ENCODE assay signal across 26 cellular contexts in genomic region chr13:62234780-62235530, GRCh38.
"Had no signal": no experiment of that assay in that cellular context is flagged by ENCODE, and none has a peak within 500 bp of the region (broad histone marks: within the 10 kb centered on the region; RNA-seq: fewer than 3 reads in every experiment).

No MANE protein-coding gene starts in this region.

- FAIRE-seq: astrocyte, bronchial epithelial cell, frontal cortex had no signal

- H3K27me3 ChIP-seq: brain microvascular endothelial cell, dorsolateral prefrontal cortex had no signal

- H3K4me3 ChIP-seq: coronary artery, dorsolateral prefrontal cortex had no signal

- ATAC-seq: activated CD4-positive, alpha-beta T cell treated with anti-CD3 and anti-CD28 coated beads for 36 hours; activated CD8-positive, alpha-beta memory T cell treated with anti-CD3 and anti-CD28 coated beads, Interleukin-2, amount 10 ng/mL, durations not matched to agents 7 days and 5 days; activated CD8-positive, alpha-beta T cell treated with anti-CD3 and anti-CD28 coated beads, Interleukin-2, amount 10 ng/mL, durations not matched to agents 7 days and 5 days; activated naive CD8-positive, alpha-beta T cell treated with anti-CD3 and anti-CD28 coated beads, Interleukin-2, amount 50 U/mL, for 24 hours; esophagus mucosa had no signal

- H3K36me3 ChIP-seq: brain microvascular endothelial cell had no signal

- H3K27ac ChIP-seq: brain microvascular endothelial cell, coronary artery, dorsolateral prefrontal cortex had no signal

- DNase-seq: activated CD4-positive, alpha-beta memory T cell treated with anti-CD3 and anti-CD28 coated beads for 36 hours; activated CD4-positive, alpha-beta T cell treated with anti-CD3 and anti-CD28 coated beads for 36 hours; activated CD4-positive, alpha-beta T cell treated with anti-CD3 and anti-CD28 coated beads, Interleukin-2, amount 10 ng/mL, durations not matched to agents 24 days and 14 days; activated CD4-positive, CD25-positive, alpha-beta regulatory T cell; activated CD4-positive, CD25-positive, alpha-beta regulatory T cell treated with anti-CD3 and anti-CD28 coated beads, Interleukin-2, amount 50 U/mL, for 72 hours; activated CD8-positive, alpha-beta memory T cell treated with anti-CD3 and anti-CD28 coated beads, Interleukin-2, amount 10 ng/mL, durations not matched to agents 7 days and 5 days; activated CD8-positive, alpha-beta memory T cell treated with anti-CD3 and anti-CD28 coated beads, Interleukin-2, amount 50 U/mL, for 4 hours; activated CD8-positive, alpha-beta T cell treated with anti-CD3 and anti-CD28 coated beads, Interleukin-2, amount 10 ng/mL, durations not matched to agents 7 days and 5 days; activated effector memory CD4-positive, alpha-beta T cell treated with anti-CD3 and anti-CD28 coated beads, Interleukin-2, amount 50 U/mL, for 16 hours; activated naive CD4-positive, alpha-beta T cell treated with anti-CD3 and anti-CD28 coated beads for 36 hours; activated naive CD8-positive, alpha-beta T cell treated with anti-CD3 and anti-CD28 coated beads for 36 hours; activated naive CD8-positive, alpha-beta T cell treated with anti-CD3 and anti-CD28 coated beads, Interleukin-2, amount 50 U/mL, for 24 hours; activated T-cell treated with anti-CD3 and anti-CD28 coated beads, Interleukin-2, amount 50 U/mL, for 1 hour; activated T-cell treated with anti-CD3 and anti-CD28 coated beads, Interleukin-2, amount 50 U/mL, for 48 hours; brain microvascular endothelial cell; dorsolateral prefrontal cortex; effector memory CD4-positive, alpha-beta T cell; endodermal cell; foreskin fibroblast; head of caudate nucleus; hippocampal formation had no signal
